In genomic region chr4:111754003-111754402, GRCh38 we compare ENCODE assay signal across 22 cellular contexts.
DNase-seq lines count a peak whose midpoint lies in the region; ATAC-seq, FAIRE-seq and TF ChIP-seq lines count a peak whose summit lies in the region.
"Had no signal": no experiment of that assay in that cellular context is flagged by ENCODE, and none has a peak within 500 bp of the region (broad histone marks: within the 10 kb centered on the region; RNA-seq: fewer than 3 reads in every experiment).

No MANE protein-coding gene starts in this region.

- no peak for TF ChIP-seq CTCF in mucosa of descending colon (IDR thresholded peaks at IDR 0.05)

- TF ChIP-seq POLR2A in H54 (IDR thresholded peaks at IDR 0.05; ENCODE audit: low read depth, low read length) = no peak

- no peaks in the 10 kb centered on the region for H3K4me1 ChIP-seq in mucosa of descending colon (ENCODE audit: low read depth)
- H3K4me1 ChIP-seq: BLaER1 treated with 17β-estradiol and CSF1 and Interleukin-3, amounts not matched to agents 10 nM and 100 nM had no signal

- H3K36me3 ChIP-seq in mucosa of descending colon (ENCODE audit: low read depth) = no peaks in the 10 kb centered on the region
- H3K36me3 ChIP-seq: BLaER1 treated with 17β-estradiol and CSF1 and Interleukin-3, amounts not matched to agents 10 nM and 100 nM had no signal

- H3K4me3 ChIP-seq in mucosa of descending colon = no peak overlapping the region
- H3K4me3 ChIP-seq: BLaER1 treated with 17β-estradiol and CSF1 and Interleukin-3, amounts not matched to agents 10 nM and 100 nM; GM12878; GM23338 had no signal

- H3K9me3 ChIP-seq in mucosa of descending colon = no peaks in the 10 kb centered on the region
- H3K9me3 ChIP-seq: BLaER1 treated with 17β-estradiol and CSF1 and Interleukin-3, amounts not matched to agents 10 nM and 100 nM had no signal

- ATAC-seq in GM18867 (IDR thresholded peaks at IDR 0.05; ENCODE audit: unreplicated experiment) (peak; percentile 78), HG02870 (IDR thresholded peaks at IDR 0.05; ENCODE audit: unreplicated experiment) (peak; percentile 63), HG03175 (IDR thresholded peaks at IDR 0.05; ENCODE audit: unreplicated experiment) (peak; percentile 40), mucosa of descending colon (no peak)
- ATAC-seq: CD8-positive, alpha-beta T cell; GM12878; GM23338; HCT116; HepG2 had no signal

- in situ Hi-C loops in ACHN (cut with HindIII; ENCODE audit: low pct_ligation_motif_present, low pct_unique_long_range_greater_than_20kb, low sequenced_read_pairs) = no loop called here

- DNase-seq in ACHN = no peak
- no peak for DNase-seq in H54 (ENCODE audit: insufficient read length, low spot score)
- DNase-seq in mucosa of descending colon = no peak
- no peak for DNase-seq in islet precursor cell
- DNase-seq: 8988T; Calu3; CD8-positive, alpha-beta T cell; DMS53; DND-41; EL; H7; HFFc6; Karpas-422; KBM-7 had no signal

- FAIRE-seq in H54 (lab: Jason Lieb, UNC) = no peak
- FAIRE-seq: GM12878, HepG2 had no signal

- intact Hi-C loops in mucosa of descending colon (cut with DNase I, micrococcal nuclease) = no loop called here
